22 cellular contexts compared by ENCODE assay signal in genomic region chr2:47422560-47422959, GRCh38. TPM values are rescaled to one million over a fixed set of nuclear protein-coding genes. Genes with fewer than 3 reads are reported as not detected.
A peak's percentile ranks its signal among the peaks of the same experiment; 100 is the strongest.
DNase-seq lines count a peak whose midpoint lies in the region; ATAC-seq, FAIRE-seq and TF ChIP-seq lines count a peak whose summit lies in the region.
"Had no signal": no experiment of that assay in that cellular context is flagged by ENCODE, and none has a peak within 500 bp of the region (broad histone marks: within the 10 kb centered on the region; RNA-seq: fewer than 3 reads in every experiment).

No MANE protein-coding gene starts in this region.

- dilution Hi-C loops in keratinocyte (cut with MboI; ENCODE audit: extremely low pct_ligation_motif_present, low sequenced_read_pairs) = no loop called here

- 0 out of 2 replicates have a peak, but pooled peaks cover 4% of the 10 kb centered on the region for H3K79me2 ChIP-seq in PC-3 (ENCODE audit: low read length)
- H3K79me2 ChIP-seq in keratinocyte (ENCODE audit: control insufficient read depth, insufficient read depth, low read length) = no peaks in the 10 kb centered on the region

- peak overlapping the region; percentile 30; the same call in 1 of the 2 replicates for H3K9ac ChIP-seq in PC-3 (ENCODE audit: low read length)
- no peak overlapping the region for H3K9ac ChIP-seq in keratinocyte (ENCODE audit: control insufficient read depth, extremely low read depth, insufficient read depth, low read length)

- peaks cover 37% of the 10 kb centered on the region for H3K4me1 ChIP-seq in PC-3 (ENCODE audit: insufficient read depth, low read length)
- peaks cover 6% of the 10 kb centered on the region for H3K4me1 ChIP-seq in keratinocyte (ENCODE audit: control insufficient read depth, extremely low read depth, insufficient read depth, low read length)
- H3K4me1 ChIP-seq in uterus = no peaks in the 10 kb centered on the region

- no peak overlapping the region for H2AFZ ChIP-seq in PC-3 (ENCODE audit: low read length)
- H2AFZ ChIP-seq in keratinocyte (ENCODE audit: control insufficient read depth, low read length) = no peak overlapping the region

- POLR2A ChIA-PET in PC-3 (lab: Charles Lee; ENCODE audit: unreplicated experiment) = interaction anchor here (0.6 kb wide), 2 partner anchors 38 to 361 kb away, joined by 6 to 7 read pairs; no protein-coding TSS in a partner anchor

- no peaks in the 10 kb centered on the region for H3K9me1 ChIP-seq in keratinocyte (ENCODE audit: control insufficient read depth, extremely low read depth, insufficient read depth, low read length)

- no peaks in the 10 kb centered on the region for H3K9me2 ChIP-seq in PC-3 (replicated peaks; ENCODE audit: low read length)

- TF ChIP-seq POLR2A in uterus (IDR thresholded peaks at IDR 0.05) = no peak

- H3K27me3 ChIP-seq in PC-3 (ENCODE audit: low read length) (no peaks in the 10 kb centered on the region), bronchial epithelial cell (ENCODE audit: control insufficient read depth, insufficient read depth, low read length) (no peaks in the 10 kb centered on the region), keratinocyte (ENCODE audit: control insufficient read depth, extremely low read depth, insufficient read depth, low read length) (no peaks in the 10 kb centered on the region), uterus (no peaks in the 10 kb centered on the region)
- H3K27me3 ChIP-seq: ovary had no signal

- H3K27ac ChIP-seq in PC-3 (ENCODE audit: low read length) = peak overlapping the region; percentile 81
- peak overlapping the region; percentile 63 for H3K27ac ChIP-seq in keratinocyte (ENCODE audit: control insufficient read depth, insufficient read depth, low read length)
- H3K27ac ChIP-seq in uterus = no peak overlapping the region
- H3K27ac ChIP-seq: C4-2B, ovary had no signal

- DNase-seq in Daoy (ENCODE audit: low read depth) = peak; percentile 14
- peak; percentile 96 for DNase-seq in PC-3
- DNase-seq in bronchial epithelial cell (ENCODE audit: low read depth) = peak; percentile 65
- DNase-seq in keratinocyte (ENCODE audit: low read depth, low spot score) = no peak
- DNase-seq in activated T-cell treated with anti-CD3 and anti-CD28 coated beads for 4 hours = no peak
- DNase-seq in uterus = no peak
- no peak for DNase-seq in NCI-H1694 (lab: John Stamatoyannopoulos, UW)
- DNase-seq in NCI-H526 treated with DMSO at 0.1 percent for 48 hours (lab: John Stamatoyannopoulos, UW) = no peak
- DNase-seq: activated CD4-positive, CD25-positive, alpha-beta regulatory T cell treated with anti-CD3 and anti-CD28 coated beads, Interleukin-2, amount 50 U/mL, for 72 hours; activated naive CD4-positive, alpha-beta T cell treated with anti-CD3 and anti-CD28 coated beads for 36 hours; caudate nucleus; effector memory CD4-positive, alpha-beta T cell; H7; kidney glomerular epithelial cell; NCI-H1417; NCI-H446 treated with DMSO at 0.1 percent for 48 hours; ovary; stimulated activated naive CD4-positive, alpha-beta T cell treated with Interleukin-2 at 50 U/mL for 16 hours had no signal

- ATAC-seq in PC-3 = peak; percentile 65
- ATAC-seq: K562 had no signal

- peaks cover 6% of the 10 kb centered on the region for H3F3A ChIP-seq in PC-3 (ENCODE audit: low read length, unreplicated experiment)

- intact Hi-C loops in PC-3 (cut with micrococcal nuclease) (loop anchor here (2.0 kb wide), 1 partner anchor 20 kb away; the partner anchor contains the start of gene MSH2), uterus (cut with DNase I; ENCODE audit: low total_unique reads) (no loop called here)

- peaks cover 12% of the 10 kb centered on the region; the same call in 1 of the 2 replicates for H3K36me3 ChIP-seq in PC-3 (ENCODE audit: low read depth, low read length)
- no peaks in the 10 kb centered on the region for H3K36me3 ChIP-seq in bronchial epithelial cell (ENCODE audit: control insufficient read depth, insufficient read depth, low read length)
- peaks cover 0 to 5% of the 10 kb centered on the region in 2 experiments for H3K36me3 ChIP-seq in keratinocyte (ENCODE audit: control insufficient read depth in 2 of 2, extremely low read depth in 1 of 2, insufficient read depth in 2 of 2, low read length in 2 of 2)
- H3K36me3 ChIP-seq in uterus = no peaks in the 10 kb centered on the region
- H3K36me3 ChIP-seq: ovary had no signal

- BruUV-seq in PC-3 (replicated peaks; lab: Mats Ljungman, UMichigan) = no TSS peak

- TF ChIP-seq CTCF in PC-3 (conservative IDR thresholded peaks at IDR 0.05; ENCODE audit: low read depth, low read length) (no peak), bronchial epithelial cell (IDR thresholded peaks at IDR 0.05; ENCODE audit: insufficient read depth, low read length, severe bottlenecking) (no peak), keratinocyte (optimal IDR thresholded peaks at IDR 0.05 in 1 of 3, IDR thresholded peaks at IDR 0.05 in 1 of 3, conservative IDR thresholded peaks at IDR 0.05 in 1 of 3; ENCODE audit: extremely low read depth in 1 of 3, insufficient read depth in 2 of 3, low read length in 3 of 3) (no peak), uterus (IDR thresholded peaks at IDR 0.05) (no peak)

- no peak for FAIRE-seq in bronchial epithelial cell (lab: Jason Lieb, UNC)
- FAIRE-seq in keratinocyte (lab: Jason Lieb, UNC) = no peak
- FAIRE-seq: K562 had no signal

- peak overlapping the region; percentile 23; the same call in 1 of the 2 replicates for H3K4me3 ChIP-seq in PC-3 (ENCODE audit: low read length)
- no peak overlapping the region for H3K4me3 ChIP-seq in bronchial epithelial cell (ENCODE audit: low read depth, low read length)
- H3K4me3 ChIP-seq in keratinocyte (ENCODE audit: control insufficient read depth in 2 of 3, extremely low read depth in 1 of 3, insufficient read depth in 2 of 3, low read depth in 1 of 3, low read length in 3 of 3) = no peak overlapping the region
- no peak overlapping the region for H3K4me3 ChIP-seq in uterus
- H3K4me3 ChIP-seq: K562, ovary, smooth muscle cell had no signal

- H4K20me1 ChIP-seq in PC-3 (ENCODE audit: low read length) (no peaks in the 10 kb centered on the region), keratinocyte (ENCODE audit: control insufficient read depth, extremely low read depth, insufficient read depth, low read length) (no peaks in the 10 kb centered on the region)

- CTCF ChIA-PET in PC-3 (lab: Charles Lee) = interaction anchor here (0.6 kb wide), 3 partner anchors 88 to 998 kb away, joined by 3 to 6 read pairs (median 3); no protein-coding TSS in a partner anchor

- H3K4me2 ChIP-seq in PC-3 (ENCODE audit: low read length) (peak overlapping the region; percentile 68), keratinocyte (ENCODE audit: control insufficient read depth, extremely low read depth, insufficient read depth, low read depth, low read length) (no peak overlapping the region)
- H3K4me2 ChIP-seq: smooth muscle cell had no signal

- H3K9me3 ChIP-seq in PC-3 (ENCODE audit: low read length) (no peaks in the 10 kb centered on the region), keratinocyte (ENCODE audit: control insufficient read depth, low read depth, low read length) (no peaks in the 10 kb centered on the region), uterus (no peaks in the 10 kb centered on the region)
- H3K9me3 ChIP-seq: ovary had no signal

RNA-seq across cellular contexts. Expression of gene MSH2, which starts 19.6 kb away (rescaled TPM):
- 75.1 and 105 TPM in 2 replicates for total RNA-seq in Daoy (2014; rRNA removed; shearing (Covaris generic))
- total RNA-seq in PC-3 (2014; rRNA removed) = 69.2 and 70.7 TPM in 2 replicates
- 7.3 and 10.0 TPM in 2 replicates for total RNA-seq in bronchial epithelial cell
- polyA plus RNA-seq in keratinocyte = 8.0 to 16.8 TPM (median 11.0 TPM) in 3 replicates
- 11.0 TPM for polyA plus RNA-seq in keratinocyte (2011; ENCODE audit: low read depth)
- polyA plus RNA-seq in keratinocyte (2011; cell fraction: cytosol; rRNA removed) = 6.1 and 11.4 TPM in 2 replicates
- polyA plus RNA-seq in keratinocyte (2011; cell fraction: nucleus; rRNA removed) = 9.8 and 11.8 TPM in 2 replicates
- 5.9 and 12.0 TPM in 2 replicates for polyA plus RNA-seq in keratinocyte (2012; ENCODE audit: low replicate concordance)
- 5.7 to 13.0 TPM (median 5.8 TPM) in 3 replicates for polyA minus RNA-seq in keratinocyte
- polyA minus RNA-seq in keratinocyte (2011; cell fraction: cytosol; rRNA and poly(A)+ RNA removed) = 6.3 TPM
- polyA minus RNA-seq in keratinocyte (2011; cell fraction: nucleus; rRNA and poly(A)+ RNA removed) = 4.5 and 10.7 TPM in 2 replicates
- total RNA-seq in uterus = 10 to 100 TPM; 13.5 to 76.7 (median 24.6) TPM

RNA-seq across cellular contexts. Expression of gene EPCAM, which starts 53.4 kb away (rescaled TPM):
- 0.51 TPM in 1 of 2 replicates, not detected in the other for total RNA-seq in Daoy (2014; rRNA removed; shearing (Covaris generic))
- total RNA-seq in PC-3 (2014; rRNA removed) (223 and 235 TPM in 2 replicates), bronchial epithelial cell (30.5 and 46.9 TPM in 2 replicates), uterus (10 to 100 TPM in 1 of 4 donors, 1 to 10 TPM in 1, under 1 TPM in 1, not detected in 1; 0.59 to 35.7 (median 1.0) TPM)
- 4.7 to 27.6 TPM (median 25.8 TPM) in 3 replicates for polyA plus RNA-seq in keratinocyte
- 38.8 TPM for polyA plus RNA-seq in keratinocyte (2011; ENCODE audit: low read depth)
- polyA plus RNA-seq in keratinocyte (2011; cell fraction: cytosol; rRNA removed) = 8.1 and 14.0 TPM in 2 replicates
- 10.9 and 26.1 TPM in 2 replicates for polyA plus RNA-seq in keratinocyte (2011; cell fraction: nucleus; rRNA removed)
- polyA plus RNA-seq in keratinocyte (2012; ENCODE audit: low replicate concordance) = 17.9 and 34.5 TPM in 2 replicates
- 2.9 to 20.1 TPM (median 3.1 TPM) in 3 replicates for polyA minus RNA-seq in keratinocyte
- 15.3 TPM for polyA minus RNA-seq in keratinocyte (2011; cell fraction: cytosol; rRNA and poly(A)+ RNA removed)
- polyA minus RNA-seq in keratinocyte (2011; cell fraction: nucleus; rRNA and poly(A)+ RNA removed) = 7.9 and 8.5 TPM in 2 replicates
- total RNA-seq: T-helper 1 cell treated with Interleukin-12 subunit alpha and Interleukin-12 subunit beta and Interleukin-4 antibody, amounts not matched to agents 30 ng/mL and 1 ng/mL, for 36 hours had no signal

Comparison
In these comparisons a context has a peak if more than half of its experiments do, and no peak if none do; other contexts are left out.
1. DNase-seq: peak in Daoy (single experiment), PC-3 (single experiment) and bronchial epithelial cell (single experiment); none in keratinocyte (single experiment), activated T-cell treated with anti-CD3 and anti-CD28 coated beads for 4 hours (single experiment), uterus (0 of 2), NCI-H1694 (single experiment) and NCI-H526 treated with DMSO at 0.1 percent for 48 hours (single experiment).
2. H3K27ac ChIP-seq: peak in PC-3 (single experiment) and keratinocyte (single experiment); none in uterus (0 of 2).